Comparison of ENCODE assay signal across 18 cellular contexts in genomic region chr20:5092765-5093339, GRCh38.
"Had no signal": no experiment of that assay in that cellular context is flagged by ENCODE, and none has a peak within 500 bp of the region (broad histone marks: within the 10 kb centered on the region; RNA-seq: fewer than 3 reads in every experiment).

No MANE protein-coding gene starts in this region.

- H3K4me1 ChIP-seq: gastrocnemius medialis, pancreas, thyroid gland had no signal

- DNase-seq: activated CD4-positive, alpha-beta T cell treated with anti-CD3 and anti-CD28 coated beads, Interleukin-2, amount 50 U/mL, for 1 hour; activated naive CD4-positive, alpha-beta T cell treated with Interleukin-2 at 50 U/mL for 16 hours; endodermal cell; erythroblast; gastrocnemius medialis; heart right ventricle; left colon; lower lobe of right lung; pancreas; stimulated activated CD4-positive, alpha-beta T cell treated with anti-CD3 and anti-CD28 coated beads, Interleukin-1b, Interleukin-23, amount 100 ng/mL, for 48 hours; T-helper 9 cell; thyroid gland had no signal

- H3K27me3 Mint-ChIP-seq: activated T-helper 17 cell treated with anti-CD3 and anti-CD28 coated beads, Interleukin-2, amount 50 U/mL, for 72 hours had no signal

- H3K9me3 Mint-ChIP-seq: activated T-helper 17 cell treated with anti-CD3 and anti-CD28 coated beads, Interleukin-2, amount 50 U/mL, for 72 hours; endodermal cell; mesothelial cell of epicardium; stimulated activated effector memory CD8-positive, alpha-beta T cell treated with anti-CD3 and anti-CD28 coated beads, Interleukin-12 subunit alpha, Interleukin-12 subunit beta, amount 100 ng/mL, for 72 hours had no signal

- H3K4me3 ChIP-seq: gastrocnemius medialis, heart right ventricle, lower lobe of right lung, pancreas, thyroid gland had no signal

- H3K36me3 ChIP-seq: pancreas, thyroid gland had no signal

- H3K4me1 Mint-ChIP-seq: activated T-helper 17 cell treated with anti-CD3 and anti-CD28 coated beads, Interleukin-2, amount 50 U/mL, for 72 hours; mesothelial cell of epicardium had no signal

- FAIRE-seq: astrocyte, bronchial epithelial cell, pancreas had no signal

- H3K27ac ChIP-seq: gastrocnemius medialis, heart right ventricle, lower lobe of right lung, pancreas, thyroid gland had no signal

- H3K27ac Mint-ChIP-seq: activated T-helper 17 cell treated with anti-CD3 and anti-CD28 coated beads, Interleukin-2, amount 50 U/mL, for 72 hours; mesothelial cell of epicardium; stimulated activated effector memory CD8-positive, alpha-beta T cell treated with anti-CD3 and anti-CD28 coated beads, Interleukin-12 subunit alpha, Interleukin-12 subunit beta, amount 100 ng/mL, for 72 hours had no signal

- H3K9me3 ChIP-seq: gastrocnemius medialis, heart right ventricle, lower lobe of right lung, pancreas, thyroid gland had no signal

- H3K4me3 Mint-ChIP-seq: activated T-helper 17 cell treated with anti-CD3 and anti-CD28 coated beads, Interleukin-2, amount 50 U/mL, for 72 hours; endodermal cell; mesothelial cell of epicardium; stimulated activated effector memory CD8-positive, alpha-beta T cell treated with anti-CD3 and anti-CD28 coated beads, Interleukin-12 subunit alpha, Interleukin-12 subunit beta, amount 100 ng/mL, for 72 hours had no signal

- ATAC-seq: activated CD4-positive, CD25-positive, alpha-beta regulatory T cell treated with anti-CD3 and anti-CD28 coated beads, Interleukin-2, amount 50 U/mL, for 24 hours; activated T-helper 17 cell treated with anti-CD3 and anti-CD28 coated beads, Interleukin-2, amount 50 U/mL, for 72 hours; gastrocnemius medialis; heart right ventricle; lower lobe of right lung; pancreas; stimulated activated effector memory CD8-positive, alpha-beta T cell treated with anti-CD3 and anti-CD28 coated beads, Interleukin-12 subunit alpha, Interleukin-12 subunit beta, amount 100 ng/mL, for 72 hours had no signal

- H3K27me3 ChIP-seq: gastrocnemius medialis, heart right ventricle, pancreas, thyroid gland had no signal
